ENCODE assay signal across 15 cellular contexts in the genomic region with DNA sequence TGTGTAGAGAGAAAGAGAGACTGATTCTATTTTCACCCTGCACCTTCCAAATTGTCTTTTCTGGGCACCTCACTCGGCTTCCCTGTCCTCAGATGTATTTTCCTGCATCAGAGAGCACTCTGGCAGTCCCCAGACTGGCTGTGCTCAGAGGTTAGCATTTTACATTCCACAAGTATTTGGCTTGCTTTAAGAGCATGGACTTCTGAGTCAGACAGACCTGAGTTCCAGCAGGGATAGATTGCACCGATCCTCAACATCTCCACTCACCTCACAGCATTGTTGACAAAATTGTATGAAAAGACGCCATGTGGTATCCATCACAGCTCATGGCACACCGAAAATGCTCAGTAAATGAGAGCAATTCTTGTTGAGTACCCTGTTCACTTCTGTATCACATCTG. TPM values are rescaled to one million over a fixed set of nuclear protein-coding genes. Genes with fewer than 3 reads are reported as not detected.
DNase-seq lines count a peak whose midpoint lies in the region; ATAC-seq, FAIRE-seq and TF ChIP-seq lines count a peak whose summit lies in the region.
"Had no signal": no experiment of that assay in that cellular context is flagged by ENCODE, and none has a peak within 500 bp of the region (broad histone marks: within the 10 kb centered on the region; RNA-seq: fewer than 3 reads in every experiment).

No MANE protein-coding gene starts in this region.

- no peak overlapping the region for H2AFZ ChIP-seq in trophoblast cell (ENCODE audit: insufficient read depth, low read length, poor library complexity)

- no peak overlapping the region for H3K4me3 Mint-ChIP-seq in HFFc6
- H3K4me3 Mint-ChIP-seq: CD8-positive, alpha-beta T cell had no signal

- no peak overlapping the region for H3K27ac Mint-ChIP-seq in HFFc6
- H3K27ac Mint-ChIP-seq: CD8-positive, alpha-beta T cell had no signal

- no peak overlapping the region for H3K4me3 ChIP-seq in trophoblast cell (ENCODE audit: low read depth, low read length)
- H3K4me3 ChIP-seq: BLaER1 treated with 17β-estradiol and CSF1 and Interleukin-3, amounts not matched to agents 10 nM and 100 nM; K562 had no signal

- no peak overlapping the region for H2BK5ac ChIP-seq in trophoblast cell (ENCODE audit: low read depth, low read length, poor library complexity)

- no peaks in the 10 kb centered on the region for H3K79me1 ChIP-seq in trophoblast cell (ENCODE audit: low read length)

- no peak overlapping the region for H3K4ac ChIP-seq in trophoblast cell (ENCODE audit: low read depth, low read length)

- H4K91ac ChIP-seq in trophoblast cell (ENCODE audit: low read depth, low read length), result no peak overlapping the region

- TF ChIP-seq CTCF in HFFc6 (IDR thresholded peaks at IDR 0.05), result no peak

- H3K4me2 ChIP-seq in trophoblast cell (ENCODE audit: low read length), result no peak overlapping the region
- H3K4me2 ChIP-seq: BLaER1 treated with 17β-estradiol and CSF1 and Interleukin-3, amounts not matched to agents 10 nM and 100 nM had no signal

- DNase-seq in AG20443 (ENCODE audit: low spot score) (peak; percentile 34), HFFc6 (peak; percentile 46), astrocyte of the hippocampus (ENCODE audit: low read depth, low spot score) (peak; percentile 60), trophoblast cell (peak; percentile 11 to 59), GM12891 (ENCODE audit: insufficient read length, low spot score) (no peak)
- DNase-seq in stimulated activated CD4-positive, alpha-beta T cell treated with anti-CD3 and anti-CD28 coated beads, Interleukin-4, amount 100 ng/mL, for 1 hour, result no peak
- DNase-seq: CD8-positive, alpha-beta T cell; NCI-H1105 treated with DMSO at 0.1 percent for 48 hours; NCI-H1694 treated with DMSO at 0.1 percent for 48 hours had no signal

- no peak overlapping the region for H3K23ac ChIP-seq in trophoblast cell (ENCODE audit: low read length)

- no peak overlapping the region for H3K9ac ChIP-seq in trophoblast cell (ENCODE audit: low read length)
- H3K9ac ChIP-seq: BLaER1 treated with 17β-estradiol and CSF1 and Interleukin-3, amounts not matched to agents 10 nM and 100 nM had no signal

- no peak overlapping the region for H4K8ac ChIP-seq in trophoblast cell (ENCODE audit: low read depth, low read length)

- WGBS in trophoblast cell (ENCODE audit: extremely low coverage, insufficient coverage, insufficient read length), result no CpG with 5 or more reads among the region's 4 CpGs

- TF ChIP-seq POLR2A in GM12891 (IDR thresholded peaks at IDR 0.05; ENCODE audit: low read depth, low read length), result no peak

- H3K27ac ChIP-seq in trophoblast cell (ENCODE audit: low read depth, low read length), result no peak overlapping the region
- H3K27ac ChIP-seq: BLaER1 treated with 17β-estradiol and CSF1 and Interleukin-3, amounts not matched to agents 10 nM and 100 nM; RWPE1 had no signal

- no peaks in the 10 kb centered on the region for H3K27me3 ChIP-seq in trophoblast cell (ENCODE audit: insufficient read depth, low read length)
- H3K27me3 ChIP-seq: BLaER1 treated with 17β-estradiol and CSF1 and Interleukin-3, amounts not matched to agents 10 nM and 100 nM had no signal

- peaks cover 10% of the 10 kb centered on the region for H3K27me3 Mint-ChIP-seq in HFFc6 (ENCODE audit: insufficient read depth)

- H3K4me1 Mint-ChIP-seq in HFFc6 (ENCODE audit: low read depth), result peaks cover 32% of the 10 kb centered on the region

- H3K9me3 ChIP-seq in trophoblast cell (ENCODE audit: insufficient read depth, low read depth, low read length), result no peaks in the 10 kb centered on the region
- H3K9me3 ChIP-seq: BLaER1 treated with 17β-estradiol and CSF1 and Interleukin-3, amounts not matched to agents 10 nM and 100 nM had no signal

- no peak for ATAC-seq in SK-N-SH treated with all-trans-retinoic acid at 6 μM for 48 hours
- ATAC-seq: CD8-positive, alpha-beta T cell; K562 had no signal

- no peak overlapping the region for H2BK12ac ChIP-seq in trophoblast cell (ENCODE audit: low read length)

- no peaks in the 10 kb centered on the region for H3K9me3 Mint-ChIP-seq in HFFc6
- H3K9me3 Mint-ChIP-seq: CD8-positive, alpha-beta T cell had no signal

- no peaks in the 10 kb centered on the region for H3K36me3 ChIP-seq in trophoblast cell (ENCODE audit: control insufficient read depth in 1 of 2, insufficient read depth in 2 of 2, low read length in 2 of 2)
- H3K36me3 ChIP-seq: BLaER1 treated with 17β-estradiol and CSF1 and Interleukin-3, amounts not matched to agents 10 nM and 100 nM had no signal

- no peak overlapping the region for H2BK120ac ChIP-seq in trophoblast cell (ENCODE audit: insufficient read depth, low read length, poor library complexity)

- no peaks in the 10 kb centered on the region for H3K36me3 Mint-ChIP-seq in HFFc6 (ENCODE audit: low read depth)
- H3K36me3 Mint-ChIP-seq: CD8-positive, alpha-beta T cell had no signal

- no peak overlapping the region for H3K14ac ChIP-seq in trophoblast cell (ENCODE audit: low read length)

- no peaks in the 10 kb centered on the region for H3K79me2 ChIP-seq in trophoblast cell (ENCODE audit: control insufficient read depth, insufficient read depth, low read length, poor library complexity)

- no peak overlapping the region for H3K18ac ChIP-seq in trophoblast cell (ENCODE audit: low read length)

- H3K4me1 ChIP-seq in trophoblast cell (ENCODE audit: control insufficient read depth in 1 of 2, insufficient read depth in 2 of 2, low read length in 2 of 2), result peaks cover 0 to 3% of the 10 kb centered on the region in 2 experiments
- H3K4me1 ChIP-seq: BLaER1 treated with 17β-estradiol and CSF1 and Interleukin-3, amounts not matched to agents 10 nM and 100 nM had no signal

- FAIRE-seq in GM12891 (lab: Jason Lieb, UNC), result no peak
- FAIRE-seq: A204.1, D721Med had no signal

- H2AK5ac ChIP-seq in trophoblast cell (ENCODE audit: low read length), result no peak overlapping the region

- H4K12ac ChIP-seq in trophoblast cell (ENCODE audit: low read depth, low read length), result no peak overlapping the region

TF ChIP-seq in SK-N-SH treated with all-trans-retinoic acid at 6 μM for 48 hours, 23 proteins besides CTCF, POLR2A, EP300 and RAD21 (continues in another document):
- TF ChIP-seq PPARA (CRISPR knock-in tag; IDR thresholded peaks at IDR 0.05; ENCODE audit: borderline replicate concordance), result no peak
- TF ChIP-seq, protein P1, sequence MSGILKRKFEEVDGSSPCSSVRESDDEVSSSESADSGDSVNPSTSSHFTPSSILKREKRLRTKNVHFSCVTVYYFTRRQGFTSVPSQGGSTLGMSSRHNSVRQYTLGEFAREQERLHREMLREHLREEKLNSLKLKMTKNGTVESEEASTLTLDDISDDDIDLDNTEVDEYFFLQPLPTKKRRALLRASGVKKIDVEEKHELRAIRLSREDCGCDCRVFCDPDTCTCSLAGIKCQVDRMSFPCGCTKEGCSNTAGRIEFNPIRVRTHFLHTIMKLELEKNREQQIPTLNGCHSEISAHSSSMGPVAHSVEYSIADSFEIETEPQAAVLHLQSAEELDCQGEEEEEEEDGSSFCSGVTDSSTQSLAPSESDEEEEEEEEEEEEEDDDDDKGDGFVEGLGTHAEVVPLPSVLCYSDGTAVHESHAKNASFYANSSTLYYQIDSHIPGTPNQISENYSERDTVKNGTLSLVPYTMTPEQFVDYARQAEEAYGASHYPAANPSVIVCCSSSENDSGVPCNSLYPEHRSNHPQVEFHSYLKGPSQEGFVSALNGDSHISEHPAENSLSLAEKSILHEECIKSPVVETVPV (CRISPR knock-in tag; IDR thresholded peaks at IDR 0.05), result no peak

TF ChIP-seq in GM12891, 5 proteins besides CTCF, POLR2A, EP300 and RAD21:
- no peak for TF ChIP-seq POU2F2 (IDR thresholded peaks at IDR 0.05; ENCODE audit: low read depth, low read length)
- TF ChIP-seq SPI1 (IDR thresholded peaks at IDR 0.05; ENCODE audit: low read depth, low read length), result no peak
- no peak for TF ChIP-seq TAF1 (IDR thresholded peaks at IDR 0.05; ENCODE audit: low read depth, low read length)
- no peak for TF ChIP-seq PAX5 (IDR thresholded peaks at IDR 0.05; ENCODE audit: insufficient read depth, low read length, severe bottlenecking)
- TF ChIP-seq POLR2AphosphoS5 (IDR thresholded peaks at IDR 0.05; ENCODE audit: low read depth, low read length), result no peak

RNA-seq across cellular contexts. Expression of a gene that starts 45.6 kb away (rescaled TPM):
- not detected for total RNA-seq in HFFc6 (2021; fragmentation: NEBNext Ultra II Directional; extraction: Animal tissue kit (Norgen Biotek cat#: 25700))
- 1.00 and 1.0 TPM in 2 replicates for polyA plus RNA-seq in trophoblast cell (2013)
- polyA plus RNA-seq in GM12891 (2012; ENCODE audit: low read depth, missing spikeins), result not detected
- total RNA-seq: CD8-positive, alpha-beta T cell; K562 had no signal
- polyA plus RNA-seq: K562 had no signal

Comparison
In these comparisons a context has a peak if more than half of its experiments do, and no peak if none do; other contexts are left out.
1. DNase-seq: peak in AG20443 (single experiment), HFFc6 (single experiment), astrocyte of the hippocampus (single experiment) and trophoblast cell (2 of 2); none in stimulated activated CD4-positive, alpha-beta T cell treated with anti-CD3 and anti-CD28 coated beads, Interleukin-4, amount 100 ng/mL, for 1 hour (single experiment) and GM12891 (single experiment).